ENCODE assay signal across 8 cellular contexts in genomic region chr3:63911395-63911900, GRCh38. TPM values are rescaled to one million over a fixed set of nuclear protein-coding genes. Genes with fewer than 3 reads are reported as not detected.
DNase-seq lines count a peak whose midpoint lies in the region; ATAC-seq and TF ChIP-seq lines count a peak whose summit lies in the region.

No MANE protein-coding gene starts in this region.

- H3K27me3 ChIP-seq in Panc1 (ENCODE audit: control insufficient read depth, insufficient read depth, low read length): no peaks in the 10 kb centered on the region
- H3K27me3 ChIP-seq in esophagus (ENCODE audit: control insufficient read depth in 1 of 2, insufficient read depth in 2 of 2, low read length in 2 of 2): no peaks in the 10 kb centered on the region

- H3K4me1 ChIP-seq in Panc1 (ENCODE audit: control insufficient read depth, insufficient read depth, low read length) (peaks cover 12% of the 10 kb centered on the region), esophagus (ENCODE audit: control insufficient read depth in 2 of 2, insufficient read depth in 2 of 2, low read length in 1 of 2) (no peaks in the 10 kb centered on the region)

- in situ Hi-C loops in Panc1 (cut with HindIII; ENCODE audit: low pct_unique_long_range_greater_than_20kb, low sequenced_read_pairs): no loop called here

- WGBS in esophagus, 2 donors: 2 to 3% methylated on average over 24 of the region's 24 CpGs

- H3K36me3 ChIP-seq in Panc1 (ENCODE audit: control insufficient read depth, insufficient read depth, low read length) (no peaks in the 10 kb centered on the region), esophagus (ENCODE audit: control insufficient read depth in 2 of 2, insufficient read depth in 2 of 2, low read length in 1 of 2) (no peaks in the 10 kb centered on the region)

- peak; percentile 35 for DNase-seq in AG20443 (ENCODE audit: low spot score)
- peak; percentile 61 for DNase-seq in GM20000 (ENCODE audit: low spot score)
- no peak for DNase-seq in Panc1 (ENCODE audit: low read depth, low spot score)
- peak; percentile 31 for DNase-seq in pons (ENCODE audit: low spot score)
- DNase-seq in activated gamma-delta T cell treated with Interleukin-2 at 50 U/mL for 16 hours: no peak
- DNase-seq in dedifferentiated amniotic fluid mesenchymal stem cell (ENCODE audit: extremely low spot score): no peak

- intact Hi-C loops in Panc1 (cut with micrococcal nuclease; ENCODE audit: unreplicated experiment): no loop called here

- CTCF ChIA-PET in Panc1 (lab: Charles Lee): no interaction called here

- no peaks in the 10 kb centered on the region for H3K9me3 ChIP-seq in Panc1 (ENCODE audit: control insufficient read depth, insufficient read depth, low read depth, low read length)
- no peaks in the 10 kb centered on the region for H3K9me3 ChIP-seq in esophagus (ENCODE audit: control insufficient read depth in 2 of 2, insufficient read depth in 1 of 2, low read depth in 1 of 2, low read length in 1 of 2)

- peak overlapping the region; percentile 77 for H3K27ac ChIP-seq in Panc1 (ENCODE audit: low read length)
- peak overlapping the region; percentile 97 to 99 for H3K27ac ChIP-seq in esophagus (ENCODE audit: low read depth in 2 of 2, low read length in 1 of 2)

- ATAC-seq in Panc1 (no peak), HG03571 (IDR thresholded peaks at IDR 0.05; ENCODE audit: unreplicated experiment) (no peak)

- H3K4me3 ChIP-seq in Panc1 (ENCODE audit: low read depth in 2 of 2, low read length in 2 of 2) (peak overlapping the region; percentile 58 to 63), esophagus (ENCODE audit: low read depth in 1 of 2, low read length in 2 of 2) (peak overlapping the region; percentile 75 to 90)

- no peak for TF ChIP-seq CTCF in GM20000 (IDR thresholded peaks at IDR 0.05; ENCODE audit: extremely low read depth, missing control alignments)
- TF ChIP-seq CTCF in Panc1 (IDR thresholded peaks at IDR 0.05): no peak

- POLR2A ChIA-PET in Panc1 (lab: Charles Lee): interaction anchor here (0.6 kb wide), 1 partner anchor 40 kb away, joined by 4 read pairs; no protein-coding TSS in a partner anchor

- no TSS peak for BruUV-seq in Panc1 (replicated peaks; lab: Mats Ljungman, UMichigan)

RNA-seq across cellular contexts. Expression of gene SCAANT1, which starts 0.7 kb away (rescaled TPM):
- not detected for total RNA-seq in Panc1 (2021; ENCODE audit: unreplicated experiment)
- polyA plus RNA-seq in Panc1 (2012; ENCODE audit: insufficient read length): not detected
- not detected for polyA plus RNA-seq in esophagus

RNA-seq across cellular contexts. Expression of gene ATXN7, which starts 47.8 kb away (rescaled TPM):
- 17.3 TPM for total RNA-seq in Panc1 (2021; ENCODE audit: unreplicated experiment)
- 8.8 TPM for polyA plus RNA-seq in Panc1 (2012; ENCODE audit: insufficient read length)
- polyA plus RNA-seq in esophagus: 1 to 10 TPM; 2.6 to 5.9 TPM

RNA-seq across cellular contexts. Expression of gene THOC7, which starts 47.8 kb away (rescaled TPM):
- total RNA-seq in Panc1 (2021; ENCODE audit: unreplicated experiment): 64.3 TPM
- 38.9 TPM for polyA plus RNA-seq in Panc1 (2012; ENCODE audit: insufficient read length)
- 100 to 1,000 TPM in 1 of 2 donors, 10 to 100 TPM in 1; 80.7 to 223 TPM for polyA plus RNA-seq in esophagus

Comparison
In these comparisons a context has a peak if more than half of its experiments do, and no peak if none do; other contexts are left out.
1. DNase-seq: peak in AG20443 (single experiment), GM20000 (single experiment) and pons (single experiment); none in Panc1 (single experiment), activated gamma-delta T cell treated with Interleukin-2 at 50 U/mL for 16 hours (single experiment) and dedifferentiated amniotic fluid mesenchymal stem cell (single experiment).